ENCODE assay signal across 8 cellular contexts in genomic region chr9:137406876-137407589, GRCh38. TPM values are rescaled to one million over a fixed set of nuclear protein-coding genes. Genes with fewer than 3 reads are reported as not detected.
A peak's percentile ranks its signal among the peaks of the same experiment; 100 is the strongest.
DNase-seq lines count a peak whose midpoint lies in the region; ATAC-seq and TF ChIP-seq lines count a peak whose summit lies in the region.

No MANE protein-coding gene starts in this region.

- intact Hi-C loops in sigmoid colon (cut with DNase I): loop anchor here (5.0 kb wide), 1 partner anchor 110 kb away; no protein-coding TSS in a partner anchor

- in situ Hi-C loops in astrocyte of the cerebellum (cut with HindIII; ENCODE audit: low sequenced_read_pairs): no loop called here

- H3K9me3 ChIP-seq in hepatocyte (ENCODE audit: low read depth) (no peaks in the 10 kb centered on the region), sigmoid colon (no peaks in the 10 kb centered on the region)

- no peaks in the 10 kb centered on the region for H3K9me2 ChIP-seq in hepatocyte (replicated peaks; ENCODE audit: insufficient read depth)

- H2AFZ ChIP-seq in hepatocyte: peak overlapping the region; percentile 54

- no peaks in the 10 kb centered on the region for H3K36me3 ChIP-seq in hepatocyte (replicated peaks; ENCODE audit: insufficient read depth, low read depth)
- no peaks in the 10 kb centered on the region for H3K36me3 ChIP-seq in sigmoid colon

- TF ChIP-seq CTCF in astrocyte of the cerebellum (IDR thresholded peaks at IDR 0.05; ENCODE audit: low read depth, low read length, missing control alignments) (peak; percentile 65), hepatocyte (IDR thresholded peaks at IDR 0.05; ENCODE audit: poor library complexity) (peak; percentile 68), sigmoid colon (IDR thresholded peaks at IDR 0.05) (peak; percentile 16 to 67 (median 44))

- 5% methylated on average over 30 of the region's 63 CpGs for WGBS in hepatocyte (ENCODE audit: low lambda C conversion rate, missing lambda C conversion rate)
- WGBS in sigmoid colon, 2 donors: 4 to 5% methylated on average over 63 of the region's 63 CpGs

- ATAC-seq in HG02798 (IDR thresholded peaks at IDR 0.05; ENCODE audit: poor library complexity, unreplicated experiment): peak; percentile 50
- ATAC-seq in HG03460 (IDR thresholded peaks at IDR 0.05; ENCODE audit: unreplicated experiment): no peak
- no peak for ATAC-seq in GM18909 (IDR thresholded peaks at IDR 0.05; ENCODE audit: poor library complexity, unreplicated experiment)

- H3K27ac ChIP-seq in hepatocyte (peak overlapping the region; percentile 43), sigmoid colon (peak overlapping the region; percentile 24 to 52 (median 46))

- H3K79me2 ChIP-seq in hepatocyte: peaks cover 5% of the 10 kb centered on the region

- TF ChIP-seq POLR2A in sigmoid colon (IDR thresholded peaks at IDR 0.05): no peak

- no peaks in the 10 kb centered on the region for H3K27me3 ChIP-seq in hepatocyte
- peaks cover 0 to 5% (median 0%) of the 10 kb centered on the region in 3 donors for H3K27me3 ChIP-seq in sigmoid colon

- DNase-seq in CD1c-positive myeloid dendritic cell (ENCODE audit: extremely low spot score) (peak; percentile 79), T follicular helper cell (ENCODE audit: low read depth) (peak; percentile 56), astrocyte of the cerebellum (ENCODE audit: low read depth) (no peak), hepatocyte (ENCODE audit: low spot score) (peak; percentile 91), sigmoid colon (no peak)

- H4K20me1 ChIP-seq in hepatocyte (ENCODE audit: insufficient read depth, poor library complexity, severe bottlenecking): peaks cover 3% of the 10 kb centered on the region

- H3K4me2 ChIP-seq in hepatocyte: peak overlapping the region; percentile 98

- peak overlapping the region; percentile 23 for H3K4me3 ChIP-seq in astrocyte of the cerebellum (ENCODE audit: low read depth, low read length)
- H3K4me3 ChIP-seq in hepatocyte: peak overlapping the region; percentile 29
- peak overlapping the region; percentile 21 to 46 (median 42) for H3K4me3 ChIP-seq in sigmoid colon

- H3K4me1 ChIP-seq in hepatocyte (ENCODE audit: insufficient read depth): peaks cover 7% of the 10 kb centered on the region
- peaks cover 0 to 30% (median 28%) of the 10 kb centered on the region in 4 donors for H3K4me1 ChIP-seq in sigmoid colon

- TF ChIP-seq EP300 in sigmoid colon (IDR thresholded peaks at IDR 0.05): no peak

RNA-seq across cellular contexts. Expression of gene EXD3, which starts 15.9 kb away (rescaled TPM):
- total RNA-seq in hepatocyte (7.3 and 11.8 TPM in 2 replicates), sigmoid colon (10 to 100 TPM in 2 of 4 donors, 1 to 10 TPM in 2; 8.9 to 25.5 (median 11.8) TPM)
- polyA plus RNA-seq in hepatocyte (21.6 and 24.9 TPM in 2 replicates), sigmoid colon (10 to 100 TPM; 18.0 to 29.7 (median 26.6) TPM)

RNA-seq across cellular contexts. Expression of gene NOXA1, which starts 16.2 kb away (rescaled TPM):
- 7.2 and 8.2 TPM in 2 replicates for total RNA-seq in hepatocyte
- 12.5 and 13.9 TPM in 2 replicates for polyA plus RNA-seq in hepatocyte
- 1 to 10 TPM; 1.4 to 3.3 (median 2.9) TPM for total RNA-seq in sigmoid colon
- polyA plus RNA-seq in sigmoid colon: 10 to 100 TPM; 15.0 to 16.4 (median 15.4) TPM

RNA-seq across cellular contexts. Expression of gene ENTPD8, which starts 34.1 kb away (rescaled TPM):
- total RNA-seq in hepatocyte (6.1 and 7.1 TPM in 2 replicates), sigmoid colon (under 1 TPM in 1 of 4 donors, not detected in 3; 0.71 TPM)
- polyA plus RNA-seq in hepatocyte (14.2 and 16.5 TPM in 2 replicates), sigmoid colon (10 to 100 TPM; 32.4 to 65.3 (median 44.4) TPM)

RNA-seq across cellular contexts. Expression of gene NSMF, which starts 52.1 kb away (rescaled TPM):
- total RNA-seq in hepatocyte: 37.2 and 39.5 TPM in 2 replicates
- 51.6 and 54.7 TPM in 2 replicates for polyA plus RNA-seq in hepatocyte
- total RNA-seq in sigmoid colon: 10 to 100 TPM; 21.8 to 33.8 (median 27.4) TPM
- 10 to 100 TPM; 24.0 to 50.4 (median 42.4) TPM for polyA plus RNA-seq in sigmoid colon

Comparison
In these comparisons a context has a peak if more than half of its experiments do, and no peak if none do; other contexts are left out.
1. DNase-seq: peak in CD1c-positive myeloid dendritic cell (single experiment), T follicular helper cell (single experiment) and hepatocyte (single experiment); none in astrocyte of the cerebellum (single experiment) and sigmoid colon (single experiment).
2. Peak in every context shown above with its lines, with median percentiles within 50 percentile points of each other: H3K4me3 ChIP-seq and CTCF ChIP-seq.